ENCODE assay signal across 10 cellular contexts in genomic region chr19:38862321-38863059, GRCh38. TPM values are rescaled to one million over a fixed set of nuclear protein-coding genes. Genes with fewer than 3 reads are reported as not detected.
A peak's percentile ranks its signal among the peaks of the same experiment; 100 is the strongest.
DNase-seq lines count a peak whose midpoint lies in the region; ATAC-seq, FAIRE-seq and TF ChIP-seq lines count a peak whose summit lies in the region.
"Had no signal": no experiment of that assay in that cellular context is flagged by ENCODE, and none has a peak within 500 bp of the region (broad histone marks: within the 10 kb centered on the region; RNA-seq: fewer than 3 reads in every experiment).

No MANE protein-coding gene starts in this region.

- DNase-seq in DMS153 (lab: John Stamatoyannopoulos, UW) (peak; percentile 96), NCI-H187 treated with DMSO at 0.1 percent for 48 hours (lab: John Stamatoyannopoulos, UW) (peak; percentile 91), adrenal gland (peak; percentile 51 to 92 (median 75)), SIG-M5 (lab: John Stamatoyannopoulos, UW) (no peak), H54 (ENCODE audit: insufficient read length, low spot score) (no peak), head of caudate nucleus (no peak)
- no peak for DNase-seq in activated naive CD4-positive, alpha-beta T cell treated with anti-CD3 and anti-CD28 coated beads, Interleukin-2, amount 50 U/mL, for 72 hours (ENCODE audit: low spot score in 2 of 2)
- DNase-seq: Kasumi-1 had no signal

- no peaks in the 10 kb centered on the region for H3K9me3 Mint-ChIP-seq in nephron
- H3K9me3 Mint-ChIP-seq in activated naive CD4-positive, alpha-beta T cell treated with anti-CD3 and anti-CD28 coated beads, Interleukin-2, amount 50 U/mL, for 72 hours, result no peaks in the 10 kb centered on the region

- WGBS in adrenal gland, 4 donors, result 38 to 41% (median 40%) methylated on average over 10 of the region's 10 CpGs

- H3K4me1 ChIP-seq in adrenal gland (replicated peaks in 1 of 2), result peaks cover 6 to 10% of the 10 kb centered on the region in 2 donors

- peak overlapping the region; percentile 55 to 90 (median 88) for H3K27ac Mint-ChIP-seq in nephron
- peak overlapping the region in 1 of 2 donors; percentile 22 for H3K27ac Mint-ChIP-seq in activated naive CD4-positive, alpha-beta T cell treated with anti-CD3 and anti-CD28 coated beads, Interleukin-2, amount 50 U/mL, for 72 hours

- no peak overlapping the region for H3K4me3 ChIP-seq in adrenal gland

- peak overlapping the region in 2 of 5 donors; percentile 15 to 52 for H3K27ac ChIP-seq in adrenal gland

- peaks cover 7% of the 10 kb centered on the region for H3K27me3 Mint-ChIP-seq in nephron (ENCODE audit: low read depth)

- H3K4me1 Mint-ChIP-seq in nephron, result peaks cover 45% of the 10 kb centered on the region

- no peaks in the 10 kb centered on the region for H3K9me3 ChIP-seq in adrenal gland (replicated peaks in 1 of 3)

- intact Hi-C loops in adrenal gland (cut with DNase I), result no loop called here
- intact Hi-C loops in head of caudate nucleus (cut with DNase I), result no loop called here

- TF ChIP-seq POLR2A in adrenal gland (IDR thresholded peaks at IDR 0.05) (no peak), H54 (IDR thresholded peaks at IDR 0.05; ENCODE audit: low read depth, low read length) (no peak)

- no peak for ATAC-seq in activated naive CD4-positive, alpha-beta T cell treated with anti-CD3 and anti-CD28 coated beads, Interleukin-2, amount 50 U/mL, for 72 hours

- no peaks in the 10 kb centered on the region for H3K36me3 ChIP-seq in adrenal gland (replicated peaks in 1 of 2)

- H3K27me3 ChIP-seq in adrenal gland, result no peaks in the 10 kb centered on the region

- peak overlapping the region in 1 of 3 experiments; percentile 0 for H3K4me3 Mint-ChIP-seq in nephron

- H3K36me3 Mint-ChIP-seq in nephron (ENCODE audit: low read depth), result no peaks in the 10 kb centered on the region
- H3K36me3 Mint-ChIP-seq in activated naive CD4-positive, alpha-beta T cell treated with anti-CD3 and anti-CD28 coated beads, Interleukin-2, amount 50 U/mL, for 72 hours, result no peaks in the 10 kb centered on the region
- H3K36me3 Mint-ChIP-seq: brain had no signal

- FAIRE-seq in H54 (lab: Jason Lieb, UNC), result no peak

- no peak for TF ChIP-seq CTCF in adrenal gland (IDR thresholded peaks at IDR 0.05)
- no peak for TF ChIP-seq CTCF in nephron (IDR thresholded peaks at IDR 0.05; ENCODE audit: unreplicated experiment in 3 of 3)

RNA-seq across cellular contexts. Expression of gene HNRNPL, which starts 12.7 kb away (rescaled TPM):
- 100 to 1,000 TPM; 133 to 295 (median 191) TPM for total RNA-seq in adrenal gland
- 100 to 1,000 TPM; 195 to 241 (median 220) TPM for polyA plus RNA-seq in adrenal gland
- total RNA-seq in activated naive CD4-positive, alpha-beta T cell treated with anti-CD3 and anti-CD28 coated beads, Interleukin-2, amount 50 U/mL, for 72 hours, result 100 to 1,000 TPM; 658 to 720 TPM

RNA-seq across cellular contexts. Expression of gene RINL, which starts 15.6 kb away (rescaled TPM):
- total RNA-seq in adrenal gland, result 10 to 100 TPM in 1 of 8 donors, 1 to 10 TPM in 6, under 1 TPM in 1; 0.54 to 11.4 (median 4.8) TPM
- polyA plus RNA-seq in adrenal gland, result 10 to 100 TPM in 1 of 3 donors, 1 to 10 TPM in 2; 5.6 to 24.1 (median 7.1) TPM
- 100 to 1,000 TPM; 105 to 137 TPM for total RNA-seq in activated naive CD4-positive, alpha-beta T cell treated with anti-CD3 and anti-CD28 coated beads, Interleukin-2, amount 50 U/mL, for 72 hours

RNA-seq across cellular contexts. Expression of gene ECH1, which starts 30.9 kb away (rescaled TPM):
- 100 to 1,000 TPM; 164 to 570 (median 444) TPM for total RNA-seq in adrenal gland
- polyA plus RNA-seq in adrenal gland, result 100 to 1,000 TPM; 308 to 701 (median 481) TPM
- 100 to 1,000 TPM; 129 to 170 TPM for total RNA-seq in activated naive CD4-positive, alpha-beta T cell treated with anti-CD3 and anti-CD28 coated beads, Interleukin-2, amount 50 U/mL, for 72 hours

RNA-seq across cellular contexts. Expression of gene SIRT2, which starts 36.9 kb away (rescaled TPM):
- total RNA-seq in adrenal gland, result 100 to 1,000 TPM in 4 of 8 donors, 10 to 100 TPM in 4; 57.0 to 145 (median 87.0) TPM
- 10 to 100 TPM; 50.3 to 79.4 (median 51.1) TPM for polyA plus RNA-seq in adrenal gland
- 10 to 100 TPM; 31.5 to 46.0 TPM for total RNA-seq in activated naive CD4-positive, alpha-beta T cell treated with anti-CD3 and anti-CD28 coated beads, Interleukin-2, amount 50 U/mL, for 72 hours

RNA-seq across cellular contexts. Expression of gene NFKBIB, which starts 37.3 kb away (rescaled TPM):
- total RNA-seq in adrenal gland, result 10 to 100 TPM; 17.2 to 51.6 (median 31.7) TPM
- 10 to 100 TPM; 12.4 to 73.0 (median 36.1) TPM for polyA plus RNA-seq in adrenal gland
- total RNA-seq in activated naive CD4-positive, alpha-beta T cell treated with anti-CD3 and anti-CD28 coated beads, Interleukin-2, amount 50 U/mL, for 72 hours, result 10 to 100 TPM; 41.9 to 71.9 TPM

Comparison
In these comparisons a context has a peak if more than half of its experiments do, and no peak if none do; other contexts are left out.
1. DNase-seq: peak in DMS153 (single experiment), NCI-H187 treated with DMSO at 0.1 percent for 48 hours (single experiment) and adrenal gland (7 of 7); none in SIG-M5 (single experiment), activated naive CD4-positive, alpha-beta T cell treated with anti-CD3 and anti-CD28 coated beads, Interleukin-2, amount 50 U/mL, for 72 hours (0 of 2), H54 (single experiment) and head of caudate nucleus (0 of 42).
2. RNA of gene RINL, which starts 15.6 kb away (total RNA-seq): 105 to 137 TPM in activated naive CD4-positive, alpha-beta T cell treated with anti-CD3 and anti-CD28 coated beads, Interleukin-2, amount 50 U/mL, for 72 hours; 0.54 to 11.4 TPM in adrenal gland; every median in the first group is over 4 times any median in the second.